ENCODE assay signal across 21 cellular contexts in the genomic region with DNA sequence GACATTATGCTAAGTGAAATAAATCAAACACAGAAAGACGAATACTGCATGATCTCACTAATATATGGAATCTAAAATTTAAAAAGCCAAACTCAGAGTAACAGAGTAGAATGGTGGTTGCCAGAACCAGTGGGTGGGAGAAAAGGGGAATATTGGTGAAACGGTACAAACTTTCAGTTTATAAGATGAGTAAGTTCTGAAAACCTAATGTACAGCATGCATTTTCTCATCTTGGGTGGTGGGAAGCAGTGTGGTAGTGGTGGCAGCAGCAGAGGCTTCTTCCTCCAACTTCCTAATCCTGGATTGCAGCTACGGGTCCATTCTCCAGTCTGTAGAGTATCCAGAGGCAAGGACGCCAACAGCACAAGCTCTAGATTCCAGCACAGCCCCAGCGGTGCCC.
"Had no signal": no experiment of that assay in that cellular context is flagged by ENCODE, and none has a peak within 500 bp of the region (broad histone marks: within the 10 kb centered on the region; RNA-seq: fewer than 3 reads in every experiment).

No MANE protein-coding gene starts in this region.

- H3K27me3 Mint-ChIP-seq: activated CD4-positive, alpha-beta T cell treated with anti-CD3 and anti-CD28 coated beads, Interleukin-2, amount 10 ng/mL, durations not matched to agents 7 days and 5 days; activated naive CD8-positive, alpha-beta T cell; stimulated activated naive CD8-positive, alpha-beta T cell treated with anti-CD3 and anti-CD28 coated beads, Interleukin-15, Interleukin-2, amounts not matched to agents 100 ng/mL and 50 ng/mL, for 24 hours had no signal

- DNase-seq: activated CD4-positive, alpha-beta T cell treated with anti-CD3 and anti-CD28 coated beads, Interleukin-2, amount 10 ng/mL, durations not matched to agents 7 days and 5 days; activated gamma-delta T cell; body of pancreas; dorsolateral prefrontal cortex; foreskin keratinocyte; islet precursor cell; stimulated activated CD4-positive, alpha-beta T cell treated with anti-CD3 and anti-CD28 coated beads, Interleukin-12 subunit alpha, Interleukin-12 subunit beta, amount 100 ng/mL, for 4 hours; stimulated activated CD4-positive, alpha-beta T cell treated with anti-CD3 and anti-CD28 coated beads, Interleukin-1b, Interleukin-23, amount 100 ng/mL, for 48 hours; stimulated activated CD8-positive, alpha-beta memory T cell treated with anti-CD3 and anti-CD28 coated beads, Interleukin-4, amount 100 ng/mL, for 48 hours; SW 1271; transverse colon; WERI-Rb-1 had no signal

- H3K4me1 ChIP-seq: suprapubic skin had no signal

- H3K4me3 ChIP-seq: body of pancreas, dorsolateral prefrontal cortex, hepatocyte, lung, suprapubic skin, transverse colon, vagina had no signal

- H2AFZ ChIP-seq: hepatocyte had no signal

- ATAC-seq: body of pancreas, foreskin keratinocyte had no signal

- H3K4me3 Mint-ChIP-seq: activated CD4-positive, alpha-beta T cell treated with anti-CD3 and anti-CD28 coated beads, Interleukin-2, amount 10 ng/mL, durations not matched to agents 7 days and 5 days; activated naive CD8-positive, alpha-beta T cell; endodermal cell; mesothelial cell of epicardium; neural crest cell; stimulated activated naive CD8-positive, alpha-beta T cell treated with anti-CD3 and anti-CD28 coated beads, Interleukin-15, Interleukin-2, amounts not matched to agents 100 ng/mL and 50 ng/mL, for 24 hours had no signal

- H3K27ac ChIP-seq: body of pancreas, foreskin keratinocyte, hepatocyte, suprapubic skin, transverse colon, vagina, WERI-Rb-1 had no signal

- H3K36me3 ChIP-seq: suprapubic skin, transverse colon, vagina had no signal

- H3K4me2 ChIP-seq: hepatocyte had no signal

- H3K9me3 Mint-ChIP-seq: endodermal cell; neural crest cell; stimulated activated naive CD8-positive, alpha-beta T cell treated with anti-CD3 and anti-CD28 coated beads, Interleukin-15, Interleukin-2, amounts not matched to agents 100 ng/mL and 50 ng/mL, for 24 hours had no signal

- H3K27ac Mint-ChIP-seq: activated CD4-positive, alpha-beta T cell treated with anti-CD3 and anti-CD28 coated beads, Interleukin-2, amount 10 ng/mL, durations not matched to agents 7 days and 5 days; endodermal cell; mesothelial cell of epicardium had no signal

- H3K27me3 ChIP-seq: body of pancreas, dorsolateral prefrontal cortex, foreskin keratinocyte, hepatocyte, suprapubic skin, transverse colon, vagina had no signal
